In genomic region chr22:24541681-24542515, GRCh38 we compare ENCODE assay signal across 1 cellular context.
TF ChIP-seq lines count a peak whose summit lies in the region.

No MANE protein-coding gene starts in this region.

TF ChIP-seq in SK-N-SH, 30 proteins besides CTCF, POLR2A, EP300 and RAD21:
- TF ChIP-seq IRF3 (IDR thresholded peaks at IDR 0.05; ENCODE audit: low read depth, low read length) (no peak), RFX5 (IDR thresholded peaks at IDR 0.05; ENCODE audit: low read length) (no peak)
